Comparison of ENCODE assay signal across 21 cellular contexts in the genomic region with DNA sequence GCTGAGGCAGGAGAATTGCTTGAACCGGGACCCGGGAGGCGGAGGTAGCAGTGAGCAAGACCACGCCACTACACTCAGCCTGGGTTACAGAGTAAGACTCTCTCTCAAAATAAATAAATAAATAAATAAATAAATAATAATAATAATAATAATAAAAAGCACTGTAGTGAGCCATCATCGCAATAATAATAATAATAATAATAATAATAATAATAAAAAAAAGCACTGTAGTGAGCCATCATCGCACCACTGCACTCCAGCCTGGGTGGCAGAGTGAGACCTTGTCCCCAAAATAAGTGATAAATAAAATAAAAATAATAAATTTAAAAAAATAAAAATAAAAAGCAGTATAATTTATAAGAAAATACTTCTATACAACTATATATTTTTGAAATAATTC.
"Had no signal": no experiment of that assay in that cellular context is flagged by ENCODE, and none has a peak within 500 bp of the region (broad histone marks: within the 10 kb centered on the region; RNA-seq: fewer than 3 reads in every experiment).

No MANE protein-coding gene starts in this region.

- H3K4me3 ChIP-seq: MG63, SJCRH30 had no signal

- DNase-seq: KBM-7, MG63, NCI-H1092, NCI-H1105 treated with DMSO at 0.1 percent for 48 hours, NCI-H1417 treated with DMSO at 0.1 percent for 48 hours, NCI-H146, NCI-H1694 treated with DMSO at 0.1 percent for 48 hours, NCI-H2029, NCI-H2081 treated with DMSO at 0.1 percent for 48 hours, NCI-H2171, NCI-H226, NCI-H446, NCI-H510A, NCI-H524 treated with DMSO at 0.1 percent for 48 hours, NCI-H69, NCI-H774, RPMI8226, SHP77 treated with DMSO at 0.1 percent for 48 hours, SJCRH30 had no signal

- ATAC-seq: Right ventricle myocardium inferior, SK-N-SH treated with all-trans-retinoic acid at 6 μM for 48 hours had no signal

- H3K27ac ChIP-seq: SJCRH30 had no signal

- H3K27me3 ChIP-seq: MG63, SJCRH30 had no signal

- H3K36me3 ChIP-seq: SJCRH30 had no signal

- H3K9me3 ChIP-seq: MG63, SJCRH30 had no signal
